Comparison of ENCODE assay signal across 19 cellular contexts in the genomic region with DNA sequence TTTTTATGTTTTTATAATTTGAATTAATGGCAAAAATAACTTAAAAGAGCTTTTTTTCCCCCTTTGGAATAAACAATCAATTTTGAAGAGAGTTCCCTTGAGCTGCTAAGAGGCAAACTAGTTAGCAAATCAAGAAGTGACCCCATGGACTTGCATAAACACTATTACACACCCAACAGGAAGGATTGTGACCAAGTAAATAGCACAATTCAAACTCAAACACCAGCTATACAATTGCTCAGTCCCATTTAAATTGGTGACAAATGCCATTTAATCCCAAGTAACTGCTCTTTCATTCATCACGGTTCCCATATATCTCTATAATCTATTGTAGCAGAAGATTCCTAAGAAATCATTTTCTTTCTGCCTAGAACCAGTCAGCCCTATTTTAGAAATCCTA.
"Had no signal": no experiment of that assay in that cellular context is flagged by ENCODE, and none has a peak within 500 bp of the region (broad histone marks: within the 10 kb centered on the region; RNA-seq: fewer than 3 reads in every experiment).

No MANE protein-coding gene starts in this region.

- H3K4me2 ChIP-seq: PC-9 had no signal

- H3K4me3 ChIP-seq: MG63, PC-9, SJCRH30, SK-N-MC had no signal

- FAIRE-seq: RCC 7860 had no signal

- H3K27me3 ChIP-seq: MG63, SJCRH30 had no signal

- H3K27ac ChIP-seq: PC-9, RWPE1, SJCRH30, SK-N-MC had no signal

- H2AFZ ChIP-seq: PC-9 had no signal

- DNase-seq: KG1, MG63, NCI-H1048, NCI-H1436, NCI-H1694 treated with DMSO at 0.1 percent for 48 hours, NCI-H187 treated with DMSO at 0.1 percent for 48 hours, NCI-H2171 treated with DMSO at 0.1 percent for 48 hours, NCI-H2227 treated with DMSO at 0.1 percent for 48 hours, NCI-H446, NCI-H524 treated with DMSO at 0.1 percent for 48 hours, NCI-H526 treated with DMSO at 0.1 percent for 48 hours, PC-9, SIG-M5, SJCRH30 had no signal

- ATAC-seq: Panc1, Right ventricle myocardium inferior had no signal

- H3K36me3 ChIP-seq: MG63, SJCRH30 had no signal

- H3K9me3 ChIP-seq: MG63, SJCRH30 had no signal
